Comparison of ENCODE assay signal across 8 cellular contexts in genomic region chr20:19628570-19629134, GRCh38.
DNase-seq lines count a peak whose midpoint lies in the region; ATAC-seq and TF ChIP-seq lines count a peak whose summit lies in the region.

No MANE protein-coding gene starts in this region.

- H3K36me3 ChIP-seq in right atrium auricular region, result no peaks in the 10 kb centered on the region

- no peaks in the 10 kb centered on the region for H3K4me1 ChIP-seq in right atrium auricular region

- TF ChIP-seq CTCF in right atrium auricular region (IDR thresholded peaks at IDR 0.05), result peak; percentile 35 to 66

- peak; percentile 3 for DNase-seq in stimulated activated CD4-positive, alpha-beta T cell treated with anti-CD3 and anti-CD28 coated beads, Interleukin-12 subunit alpha, Interleukin-12 subunit beta, amount 100 ng/mL, for 4 hours
- DNase-seq in stimulated activated CD4-positive, alpha-beta T cell treated with anti-CD3 and anti-CD28 coated beads, Interleukin-4, amount 100 ng/mL, for 4 hours, result no peak
- DNase-seq in NCI-H510A treated with DMSO at 0.1 percent for 48 hours (lab: John Stamatoyannopoulos, UW), result peak; percentile 87
- peak; percentile 50 to 55 for DNase-seq in activated T-cell treated with anti-CD3 and anti-CD28 coated beads, Interleukin-2, amount 50 U/mL, for 48 hours
- DNase-seq in right atrium auricular region (ENCODE audit: low spot score), result no peak
- DNase-seq in skeletal muscle cell (ENCODE audit: low read depth), result peak; percentile 19

- no peak overlapping the region for H3K4me3 ChIP-seq in right atrium auricular region
- H3K4me3 ChIP-seq in skeletal muscle cell (ENCODE audit: low read depth, low read length), result no peak overlapping the region

- H3K9me3 ChIP-seq in right atrium auricular region, result no peaks in the 10 kb centered on the region

- ATAC-seq in HG03354 (IDR thresholded peaks at IDR 0.05; ENCODE audit: poor library complexity, severe bottlenecking, unreplicated experiment), result peak; percentile 69
- no peak for ATAC-seq in GM18861 (IDR thresholded peaks at IDR 0.05; ENCODE audit: unreplicated experiment)

- H3K27me3 ChIP-seq in right atrium auricular region, result no peaks in the 10 kb centered on the region

- no peak overlapping the region for H3K27ac ChIP-seq in right atrium auricular region

Comparison
In these comparisons a context has a peak if more than half of its experiments do, and no peak if none do; other contexts are left out.
1. DNase-seq: peak in stimulated activated CD4-positive, alpha-beta T cell treated with anti-CD3 and anti-CD28 coated beads, Interleukin-12 subunit alpha, Interleukin-12 subunit beta, amount 100 ng/mL, for 4 hours (single experiment), NCI-H510A treated with DMSO at 0.1 percent for 48 hours (single experiment), activated T-cell treated with anti-CD3 and anti-CD28 coated beads, Interleukin-2, amount 50 U/mL, for 48 hours (2 of 2) and skeletal muscle cell (single experiment); none in stimulated activated CD4-positive, alpha-beta T cell treated with anti-CD3 and anti-CD28 coated beads, Interleukin-4, amount 100 ng/mL, for 4 hours (0 of 2) and right atrium auricular region (single experiment).